8 cellular contexts compared by ENCODE assay signal in genomic region chr12:49018282-49019119, GRCh38. TPM values are rescaled to one million over a fixed set of nuclear protein-coding genes. Genes with fewer than 3 reads are reported as not detected.
DNase-seq lines count a peak whose midpoint lies in the region; TF ChIP-seq lines count a peak whose summit lies in the region.

PRKAG1 (minus strand) TSS chr12:49018776; CDS start chr12:49018740, 36 bp downstream.

- no peaks in the 10 kb centered on the region for H3K9me3 ChIP-seq in MM.1S (replicated peaks; ENCODE audit: insufficient read depth, low read length)
- H3K9me3 ChIP-seq in stomach smooth muscle (ENCODE audit: control insufficient read depth in 2 of 2, low read length in 2 of 2): no peaks in the 10 kb centered on the region

- H3K27ac ChIP-seq in MM.1S (ENCODE audit: low read length) (peak within 1 kb of the TSS; percentile 84), stomach smooth muscle (ENCODE audit: low read length) (peak within 1 kb of the TSS; percentile 94)

- H2AFZ ChIP-seq in MM.1S (ENCODE audit: low read length): peak within 1 kb of the TSS; percentile 64

- H3K79me2 ChIP-seq in MM.1S (ENCODE audit: low read length): peaks cover 34% of the 10 kb centered on the region

- H3K4me3 ChIP-seq in MM.1S (ENCODE audit: low read length): peak within 1 kb of the TSS; percentile 80
- H3K4me3 ChIP-seq in fibroblast of villous mesenchyme (ENCODE audit: low read depth, low read length): peak within 1 kb of the TSS; percentile 74
- peak within 1 kb of the TSS; percentile 97 to 99 for H3K4me3 ChIP-seq in stomach smooth muscle (ENCODE audit: low read length in 2 of 2)

- DNase-seq in GF-D8 (lab: John Stamatoyannopoulos, UW): peak; percentile 90
- DNase-seq in HCEC 1CT: peak; percentile 97
- DNase-seq in MM.1S: peak; percentile 97
- peak; percentile 89 for DNase-seq in SIG-M5 (lab: John Stamatoyannopoulos, UW)
- DNase-seq in activated gamma-delta T cell (lab: John Stamatoyannopoulos, UW): peak; percentile 96
- peak; percentile 98 for DNase-seq in fibroblast of villous mesenchyme (ENCODE audit: low read depth)
- peak; percentile 89 for DNase-seq in neural crest cell (ENCODE audit: low read depth, low spot score)

- H3K9me2 ChIP-seq in MM.1S (replicated peaks; ENCODE audit: insufficient read depth, low read length): no peaks in the 10 kb centered on the region

- peak within 1 kb of the TSS; percentile 99 for H3K4me3 Mint-ChIP-seq in neural crest cell

- H3K9me3 Mint-ChIP-seq in neural crest cell: no peaks in the 10 kb centered on the region

- no peaks in the 10 kb centered on the region for H3K27me3 Mint-ChIP-seq in neural crest cell (ENCODE audit: low read depth)

- H3K27ac Mint-ChIP-seq in neural crest cell (ENCODE audit: unreplicated experiment): peak within 1 kb of the TSS; percentile 99

- peak within 1 kb of the TSS; percentile 81 for H3K4me2 ChIP-seq in MM.1S (ENCODE audit: low read depth, low read length)

- H3K4me1 Mint-ChIP-seq in neural crest cell: peaks cover 26% of the 10 kb centered on the region

- H3K36me3 ChIP-seq in MM.1S (replicated peaks; ENCODE audit: insufficient read depth, low read length): no peaks in the 10 kb centered on the region
- H3K36me3 ChIP-seq in stomach smooth muscle (ENCODE audit: control insufficient read depth in 2 of 2, insufficient read depth in 2 of 2, low read length in 2 of 2): peaks cover 18 to 21% of the 10 kb centered on the region in 2 donors

- peak; percentile 45 for TF ChIP-seq CTCF in MM.1S (IDR thresholded peaks at IDR 0.05; ENCODE audit: low read length)
- TF ChIP-seq CTCF in fibroblast of villous mesenchyme (IDR thresholded peaks at IDR 0.05; ENCODE audit: insufficient read depth, low read depth, low read length): peak; percentile 42
- TF ChIP-seq CTCF in neural crest cell (conservative IDR thresholded peaks at IDR 0.05): peak; percentile 63

- H3K4me1 ChIP-seq in MM.1S (ENCODE audit: low read length) (0 out of 2 replicates have a peak, but pooled peaks cover 3% of the 10 kb centered on the region), stomach smooth muscle (ENCODE audit: control insufficient read depth, insufficient read depth, low read length) (peaks cover 16% of the 10 kb centered on the region)

- H3K36me3 Mint-ChIP-seq in neural crest cell (ENCODE audit: low read depth): no peaks in the 10 kb centered on the region

- H4K20me1 ChIP-seq in MM.1S (ENCODE audit: insufficient read depth, low read length): no peaks in the 10 kb centered on the region

- H3F3A ChIP-seq in MM.1S (ENCODE audit: insufficient read depth, low read length): peaks cover 18% of the 10 kb centered on the region

- H3K9ac ChIP-seq in MM.1S (ENCODE audit: low read length) (peak within 1 kb of the TSS; percentile 89), stomach smooth muscle (ENCODE audit: low read length in 2 of 2) (peak within 1 kb of the TSS; percentile 98)

- H3K27me3 ChIP-seq in MM.1S (replicated peaks; ENCODE audit: insufficient read depth, low read length) (no peaks in the 10 kb centered on the region), stomach smooth muscle (ENCODE audit: control insufficient read depth in 1 of 2, insufficient read depth in 2 of 2, low read length in 2 of 2) (no peaks in the 10 kb centered on the region)

RNA-seq across cellular contexts. Expression of gene PRKAG1, which starts in this region (rescaled TPM):
- total RNA-seq in fibroblast of villous mesenchyme (61.2 and 62.2 TPM in 2 replicates), neural crest cell (58.5 and 61.9 TPM in 2 replicates)

Comparison
In these comparisons a context has a peak if more than half of its experiments do, and no peak if none do; other contexts are left out.
1. Peak in every context shown above with its lines: DNase-seq, H3K4me3 ChIP-seq and H3K27ac ChIP-seq.